14 cellular contexts compared by ENCODE assay signal in genomic region chr10:121157998-121158397, GRCh38.
DNase-seq lines count a peak whose midpoint lies in the region; ATAC-seq, FAIRE-seq and TF ChIP-seq lines count a peak whose summit lies in the region.
"Had no signal": no experiment of that assay in that cellular context is flagged by ENCODE, and none has a peak within 500 bp of the region (broad histone marks: within the 10 kb centered on the region; RNA-seq: fewer than 3 reads in every experiment).

No MANE protein-coding gene starts in this region.

- peaks cover 4% of the 10 kb centered on the region for H3K9me3 Mint-ChIP-seq in astrocyte (ENCODE audit: unreplicated experiment)

- H3K4me3 ChIP-seq in right lobe of liver, result no peak overlapping the region
- no peak overlapping the region for H3K4me3 ChIP-seq in HepG2 (replicated peaks in 1 of 3; ENCODE audit: insufficient read depth in 1 of 3, low read depth in 2 of 3, low read length in 3 of 3)
- H3K4me3 ChIP-seq in astrocyte (ENCODE audit: insufficient read depth, low read depth, low read length), result no peak overlapping the region
- H3K4me3 ChIP-seq in lower lobe of right lung, result no peak overlapping the region
- H3K4me3 ChIP-seq: upper lobe of left lung had no signal

- no TSS peak for BruUV-seq in HepG2 (replicated peaks; lab: Mats Ljungman, UMichigan)

- H2AFZ ChIP-seq in HepG2 (ENCODE audit: low read length) (no peak overlapping the region), astrocyte (ENCODE audit: low read depth, low read length) (no peak overlapping the region)

- H4K20me1 ChIP-seq in HepG2 (ENCODE audit: insufficient read depth, low read length) (no peaks in the 10 kb centered on the region), astrocyte (ENCODE audit: insufficient read depth, low read length) (no peaks in the 10 kb centered on the region)

- peaks cover 16% of the 10 kb centered on the region for H3K4me1 Mint-ChIP-seq in astrocyte (ENCODE audit: low read depth, unreplicated experiment)

- H3K4me1 ChIP-seq in right lobe of liver (peaks cover 0 to 9% (median 3%) of the 10 kb centered on the region in 4 donors), HepG2 (ENCODE audit: insufficient read depth, low read length) (peaks cover 24% of the 10 kb centered on the region), astrocyte (ENCODE audit: insufficient read depth, low read length) (no peaks in the 10 kb centered on the region), lower lobe of right lung (peaks cover 12% of the 10 kb centered on the region)

- FAIRE-seq in HepG2 (lab: Jason Lieb, UNC) (no peak), astrocyte (lab: Jason Lieb, UNC) (no peak)

- intact Hi-C loops in right lobe of liver (cut with DNase I) (no loop called here), HepG2 (cut with micrococcal nuclease; ENCODE audit: unreplicated experiment) (no loop called here), lower lobe of right lung (cut with DNase I) (no loop called here)

- TF ChIP-seq CTCF in right lobe of liver (IDR thresholded peaks at IDR 0.05) (no peak), HepG2 (CRISPR knock-in tag; IDR thresholded peaks at IDR 0.05) (no peak), astrocyte (IDR thresholded peaks at IDR 0.05; ENCODE audit: insufficient read depth, low read depth, low read length) (no peak), lower lobe of right lung (IDR thresholded peaks at IDR 0.05) (no peak)

- H3K4me2 ChIP-seq in HepG2 (ENCODE audit: low read depth, low read length), result no peak overlapping the region
- no peak overlapping the region for H3K4me2 ChIP-seq in astrocyte (ENCODE audit: low read length)

- H3K9me3 ChIP-seq in right lobe of liver (no peaks in the 10 kb centered on the region), HepG2 (ENCODE audit: low read length) (no peaks in the 10 kb centered on the region), astrocyte (ENCODE audit: insufficient read depth, low read depth, low read length) (no peaks in the 10 kb centered on the region), lower lobe of right lung (no peaks in the 10 kb centered on the region)

- CTCF ChIA-PET in HepG2 (lab: Yijun Ruan, JAX; ENCODE audit: low intra/inter-chr PET ratio, low total read pairs), result no interaction called here

- no peak overlapping the region for H3K27ac Mint-ChIP-seq in astrocyte (ENCODE audit: unreplicated experiment)

- in situ Hi-C loops in HepG2 (cut with HindIII; ENCODE audit: extremely low pct_ligation_motif_present, low pct_unique_long_range_greater_than_20kb), result no loop called here

- H3K36me3 ChIP-seq in right lobe of liver (no peaks in the 10 kb centered on the region), HepG2 (replicated peaks in 1 of 2; ENCODE audit: control insufficient read depth in 1 of 2, insufficient read depth in 2 of 2, low read length in 2 of 2) (no peaks in the 10 kb centered on the region), astrocyte (ENCODE audit: insufficient read depth, low read length) (no peaks in the 10 kb centered on the region), lower lobe of right lung (no peaks in the 10 kb centered on the region)
- H3K36me3 ChIP-seq: upper lobe of left lung had no signal

- H3K27ac ChIP-seq in right lobe of liver (no peak overlapping the region), HepG2 (ENCODE audit: extremely low read length, insufficient read depth, low read length) (no peak overlapping the region), astrocyte (ENCODE audit: low read depth, low read length) (no peak overlapping the region), lower lobe of right lung (no peak overlapping the region)
- H3K27ac ChIP-seq: upper lobe of left lung had no signal

- no peaks in the 10 kb centered on the region for H3K79me2 ChIP-seq in HepG2 (ENCODE audit: insufficient read depth, low read length)
- H3K79me2 ChIP-seq in astrocyte (ENCODE audit: insufficient read depth, low read length), result no peaks in the 10 kb centered on the region

- no peak for DNase-seq in right lobe of liver
- no peak for DNase-seq in HepG2 (ENCODE audit: low spot score)
- DNase-seq in astrocyte (ENCODE audit: low read depth), result peak; percentile 47
- DNase-seq in lower lobe of right lung, result peak; percentile 64
- no peak for DNase-seq in AG20443 (ENCODE audit: low spot score)
- no peak for DNase-seq in middle frontal gyrus (ENCODE audit: extremely low spot score, low spot score)
- DNase-seq: activated CD4-positive, CD25-positive, alpha-beta regulatory T cell; activated T-cell treated with anti-CD3 and anti-CD28 coated beads, Interleukin-2, amount 50 U/mL, for 1 hour; DMS79 treated with DMSO at 0.1 percent for 48 hours; NCI-H1092; NCI-H446 had no signal

- no peak for TF ChIP-seq POLR2A in right lobe of liver (IDR thresholded peaks at IDR 0.05)
- no peak for TF ChIP-seq POLR2A in HepG2 (IDR thresholded peaks at IDR 0.05; ENCODE audit: insufficient read depth in 1 of 2, low read depth in 2 of 2, low read length in 2 of 2)

- 29% methylated on average over 4 of the region's 6 CpGs for WGBS in right lobe of liver (ENCODE audit: insufficient coverage, low coverage, low lambda C conversion rate, missing lambda C conversion rate)
- WGBS in HepG2 (ENCODE audit: low lambda C conversion rate), result 35% methylated on average over 5 of the region's 6 CpGs

- no peak overlapping the region for H3K9ac ChIP-seq in HepG2 (ENCODE audit: insufficient read depth, low read depth, low read length)
- no peak overlapping the region for H3K9ac ChIP-seq in astrocyte (ENCODE audit: low read length)

- TF ChIP-seq EP300 in HepG2 (IDR thresholded peaks at IDR 0.05; ENCODE audit: low read depth in 2 of 2, low read length in 2 of 2) (no peak), HepG2 (CRISPR knock-in tag; IDR thresholded peaks at IDR 0.05; ENCODE audit: borderline replicate concordance) (no peak)

- no peak overlapping the region for H3K4me3 Mint-ChIP-seq in astrocyte (ENCODE audit: unreplicated experiment)

- H3K27me3 ChIP-seq in right lobe of liver, result no peaks in the 10 kb centered on the region
- H3K27me3 ChIP-seq in HepG2 (ENCODE audit: control insufficient read depth in 1 of 2, insufficient read depth in 2 of 2, low read length in 2 of 2), result no peaks in the 10 kb centered on the region
- H3K27me3 ChIP-seq in astrocyte (ENCODE audit: insufficient read depth, low read length), result no peaks in the 10 kb centered on the region
- no peaks in the 10 kb centered on the region for H3K27me3 ChIP-seq in lower lobe of right lung (ENCODE audit: low read depth)
- H3K27me3 ChIP-seq: upper lobe of left lung had no signal

- peak in 3 of 4 donors; percentile 31 to 57 (median 44) for ATAC-seq in right lobe of liver
- ATAC-seq in HepG2, result no peak
- peak; percentile 63 to 85 for ATAC-seq in lower lobe of right lung
- ATAC-seq in HG02678 (IDR thresholded peaks at IDR 0.05; ENCODE audit: unreplicated experiment), result no peak
- no peak for ATAC-seq in HG03432 (IDR thresholded peaks at IDR 0.05; ENCODE audit: unreplicated experiment)

- no peaks in the 10 kb centered on the region for H3K27me3 Mint-ChIP-seq in astrocyte (ENCODE audit: low read depth, unreplicated experiment)

- TF ChIP-seq RAD21 in HepG2 (CRISPR knock-in tag; IDR thresholded peaks at IDR 0.05), result no peak

- POLR2A ChIA-PET in HepG2 (lab: Yijun Ruan, JAX), result no interaction called here

- no peaks in the 10 kb centered on the region for H3K36me3 Mint-ChIP-seq in astrocyte (ENCODE audit: low read depth, unreplicated experiment)

TF ChIP-seq in HepG2, 621 proteins besides CTCF, POLR2A, EP300 and RAD21 (continues in another document):
- no peak for TF ChIP-seq REL (CRISPR knock-in tag; conservative IDR thresholded peaks at IDR 0.05)
- TF ChIP-seq XBP1 (CRISPR knock-in tag; IDR thresholded peaks at IDR 0.05), result no peak
- no peak for TF ChIP-seq ZNF276 (CRISPR knock-in tag; IDR thresholded peaks at IDR 0.05; ENCODE audit: low read depth)
- no peak for TF ChIP-seq ZNF230 (CRISPR knock-in tag; IDR thresholded peaks at IDR 0.05)
- TF ChIP-seq NFE2 (CRISPR knock-in tag; IDR thresholded peaks at IDR 0.05), result no peak
- no peak for TF ChIP-seq SOX13 (IDR thresholded peaks at IDR 0.05)
- TF ChIP-seq SOX13 (CRISPR knock-in tag; conservative IDR thresholded peaks at IDR 0.05 in 1 of 2, IDR thresholded peaks at IDR 0.05 in 1 of 2), result no peak
- TF ChIP-seq DZIP1 (CRISPR knock-in tag; IDR thresholded peaks at IDR 0.05), result no peak
- TF ChIP-seq KDM1A (CRISPR knock-in tag; IDR thresholded peaks at IDR 0.05), result no peak
- no peak for TF ChIP-seq ZKSCAN8 (CRISPR knock-in tag; IDR thresholded peaks at IDR 0.05; ENCODE audit: borderline replicate concordance)
- no peak for TF ChIP-seq ZFP36L1 (CRISPR knock-in tag; IDR thresholded peaks at IDR 0.05)
- no peak for TF ChIP-seq ZNF207 (IDR thresholded peaks at IDR 0.05; ENCODE audit: borderline replicate concordance)

Comparison
In these comparisons a context has a peak if more than half of its experiments do, and no peak if none do; other contexts are left out.
1. ATAC-seq: peak in right lobe of liver (3 of 4) and lower lobe of right lung (2 of 2); none in HepG2 (single experiment), HG02678 (single experiment) and HG03432 (single experiment).
2. DNase-seq: peak in astrocyte (single experiment) and lower lobe of right lung (single experiment); none in right lobe of liver (0 of 3), HepG2 (single experiment), AG20443 (single experiment) and middle frontal gyrus (single experiment).